In genomic region chr9:69604568-69605219, GRCh38 we compare ENCODE assay signal across 24 cellular contexts.
DNase-seq lines count a peak whose midpoint lies in the region; FAIRE-seq and TF ChIP-seq lines count a peak whose summit lies in the region.
"Had no signal": no experiment of that assay in that cellular context is flagged by ENCODE, and none has a peak within 500 bp of the region (broad histone marks: within the 10 kb centered on the region; RNA-seq: fewer than 3 reads in every experiment).

No MANE protein-coding gene starts in this region.

- no peak overlapping the region for H3K14ac ChIP-seq in trophoblast cell (ENCODE audit: low read length)

- POLR2A ChIA-PET in endothelial cell of umbilical vein (lab: Charles Lee) = interaction anchor here (0.7 kb wide), 1 partner anchor 43 kb away, joined by 3 read pairs; no protein-coding TSS in a partner anchor

- H4K8ac ChIP-seq in trophoblast cell (ENCODE audit: low read depth, low read length) = no peak overlapping the region

- no peak overlapping the region for H4K91ac ChIP-seq in trophoblast cell (ENCODE audit: low read depth, low read length)

- H3K79me2 ChIP-seq in KMS-11 (ENCODE audit: insufficient read depth, low read depth) = no peaks in the 10 kb centered on the region
- H3K79me2 ChIP-seq in endothelial cell of umbilical vein (ENCODE audit: control insufficient read depth, insufficient read depth, low read length) = no peaks in the 10 kb centered on the region
- no peaks in the 10 kb centered on the region for H3K79me2 ChIP-seq in trophoblast cell (ENCODE audit: control insufficient read depth, insufficient read depth, low read length, poor library complexity)

- no peaks in the 10 kb centered on the region for H3K27me3 ChIP-seq in KMS-11 (ENCODE audit: insufficient read depth, low read depth)
- no peaks in the 10 kb centered on the region for H3K27me3 ChIP-seq in endothelial cell of umbilical vein (ENCODE audit: control insufficient read depth in 2 of 2, insufficient read depth in 2 of 2, low read length in 2 of 2)
- H3K27me3 ChIP-seq in trophoblast cell (ENCODE audit: insufficient read depth, low read length) = no peaks in the 10 kb centered on the region
- H3K27me3 ChIP-seq: MG63 had no signal

- H2AK5ac ChIP-seq in trophoblast cell (ENCODE audit: low read length) = no peak overlapping the region

- H3K4me1 ChIP-seq in KMS-11 (ENCODE audit: low read depth, poor library complexity, severe bottlenecking) (peaks cover 26% of the 10 kb centered on the region), endothelial cell of umbilical vein (ENCODE audit: control insufficient read depth, extremely low read depth, insufficient read depth, low read length) (peaks cover 30% of the 10 kb centered on the region), trophoblast cell (ENCODE audit: control insufficient read depth in 1 of 2, insufficient read depth in 2 of 2, low read length in 2 of 2) (no peaks in the 10 kb centered on the region)

- H3K9ac ChIP-seq in KMS-11 (no peak overlapping the region), endothelial cell of umbilical vein (replicated peaks; ENCODE audit: extremely low read depth, insufficient read depth, low read length) (no peak overlapping the region), trophoblast cell (ENCODE audit: low read length) (no peak overlapping the region)

- H2BK12ac ChIP-seq in trophoblast cell (ENCODE audit: low read length) = no peak overlapping the region

- H3K79me1 ChIP-seq in trophoblast cell (ENCODE audit: low read length) = no peaks in the 10 kb centered on the region

- no peaks in the 10 kb centered on the region for H3K9me1 ChIP-seq in endothelial cell of umbilical vein (replicated peaks; ENCODE audit: control insufficient read depth, extremely low read depth, insufficient read depth, low read length)

- DNase-seq in GM03348 (ENCODE audit: low spot score) (peak; percentile 8), endothelial cell of umbilical vein (ENCODE audit: low read depth, low spot score) (peak; percentile 49), trophoblast cell (no peak), posterior cingulate gyrus (no peak), GM13977 (ENCODE audit: low spot score) (no peak), SK-N-DZ (ENCODE audit: low spot score) (no peak), UCSD-AML1 (lab: John Stamatoyannopoulos, UW; ENCODE audit: unreplicated experiment) (no peak)
- DNase-seq: C1 segment of cervical spinal cord; CD4-positive, alpha-beta memory T cell; MG63; NCI-H1048; NCI-H1694; NCI-H2029 treated with DMSO at 0.1 percent for 48 hours; NCI-H226; NCI-H510A; SHP77 had no signal

- H2AFZ ChIP-seq in KMS-11 (ENCODE audit: low read depth) = no peak overlapping the region
- H2AFZ ChIP-seq in endothelial cell of umbilical vein (ENCODE audit: low read depth, low read length) = no peak overlapping the region
- H2AFZ ChIP-seq in trophoblast cell (ENCODE audit: insufficient read depth, low read length, poor library complexity) = no peak overlapping the region

- BruUV-seq in endothelial cell of umbilical vein (replicated peaks; lab: Mats Ljungman, UMichigan) = no TSS peak

- no peak overlapping the region for H2BK5ac ChIP-seq in trophoblast cell (ENCODE audit: low read depth, low read length, poor library complexity)

- no peak overlapping the region for H3K4me3 ChIP-seq in KMS-11 (IDR thresholded peaks at IDR 0.05; ENCODE audit: insufficient read depth, low read depth, low read length)
- H3K4me3 ChIP-seq in endothelial cell of umbilical vein (replicated peaks in 1 of 3; ENCODE audit: insufficient read depth in 1 of 3, low read depth in 1 of 3, low read length in 3 of 3) = no peak overlapping the region
- peak overlapping the region; percentile 43 for H3K4me3 ChIP-seq in trophoblast cell (ENCODE audit: low read depth, low read length)
- H3K4me3 ChIP-seq: K562, MG63 had no signal

- no peak overlapping the region for H4K12ac ChIP-seq in trophoblast cell (ENCODE audit: low read depth, low read length)

- H3K9me3 ChIP-seq in endothelial cell of umbilical vein (replicated peaks; ENCODE audit: control insufficient read depth, insufficient read depth, low read length) (no peaks in the 10 kb centered on the region), trophoblast cell (ENCODE audit: insufficient read depth, low read depth, low read length) (no peaks in the 10 kb centered on the region)
- H3K9me3 ChIP-seq: MG63 had no signal

- H4K20me1 ChIP-seq in KMS-11 (ENCODE audit: insufficient read depth) (no peaks in the 10 kb centered on the region), endothelial cell of umbilical vein (replicated peaks; ENCODE audit: control insufficient read depth, extremely low read depth, insufficient read depth, low read length) (no peaks in the 10 kb centered on the region)

- intact Hi-C loops in endothelial cell of umbilical vein (cut with micrococcal nuclease) = loop anchor here (1.0 kb wide), 1 partner anchor 68 kb away; the partner anchor contains the start of gene APBA1
- intact Hi-C loops in posterior cingulate gyrus (cut with DNase I) = no loop called here

- dilution Hi-C loops in endothelial cell of umbilical vein (cut with MboI; ENCODE audit: extremely low pct_ligation_motif_present, low sequenced_read_pairs) = no loop called here

- TF ChIP-seq POLR2A in endothelial cell of umbilical vein (IDR thresholded peaks at IDR 0.05; ENCODE audit: low read depth, low read length) = no peak

- no peak overlapping the region for H2BK120ac ChIP-seq in trophoblast cell (ENCODE audit: insufficient read depth, low read length, poor library complexity)

- H3K4me2 ChIP-seq in KMS-11 (peak overlapping the region; percentile 53; the same call in 1 of the 2 replicates), endothelial cell of umbilical vein (ENCODE audit: insufficient read depth, low read length) (no peak overlapping the region), trophoblast cell (ENCODE audit: low read length) (no peak overlapping the region)

- H3K27ac ChIP-seq in KMS-11 = no peak overlapping the region
- H3K27ac ChIP-seq in endothelial cell of umbilical vein (ENCODE audit: insufficient read depth, low read depth, low read length) = no peak overlapping the region
- no peak overlapping the region for H3K27ac ChIP-seq in trophoblast cell (ENCODE audit: low read depth, low read length)
- H3K27ac ChIP-seq: HL-60, RWPE1 had no signal

- CTCF ChIA-PET in endothelial cell of umbilical vein (lab: Charles Lee) = interaction anchor here (0.7 to 1.6 kb wide), 11 partner anchors 10 to 327 kb away, joined by 3 to 9 read pairs (median 3); partner anchors contain the start of gene APBA1

- no peak overlapping the region for H3K4ac ChIP-seq in trophoblast cell (ENCODE audit: low read depth, low read length)

- WGBS in trophoblast cell (ENCODE audit: extremely low coverage, insufficient coverage, insufficient read length) = no CpG with 5 or more reads among the region's 10 CpGs

- in situ Hi-C loops in GM13977 (cut with MboI; ENCODE audit: low pct_unique_long_range_greater_than_20kb, low sequenced_read_pairs, unreplicated experiment) = no loop called here

- H3K23ac ChIP-seq in trophoblast cell (ENCODE audit: low read length) = no peak overlapping the region

- no peaks in the 10 kb centered on the region for H3K36me3 ChIP-seq in KMS-11 (ENCODE audit: insufficient read depth)
- no peaks in the 10 kb centered on the region for H3K36me3 ChIP-seq in endothelial cell of umbilical vein (ENCODE audit: control insufficient read depth in 2 of 2, extremely low read depth in 1 of 2, insufficient read depth in 2 of 2, low read length in 2 of 2)
- H3K36me3 ChIP-seq in trophoblast cell (ENCODE audit: control insufficient read depth in 1 of 2, insufficient read depth in 2 of 2, low read length in 2 of 2) = no peaks in the 10 kb centered on the region
- H3K36me3 ChIP-seq: MG63 had no signal

- peak; percentile 4 for FAIRE-seq in endothelial cell of umbilical vein (lab: Jason Lieb, UNC)
- FAIRE-seq: A204.1, G401.6, GM19239, H54, K562 had no signal

- no peak overlapping the region for H3K18ac ChIP-seq in trophoblast cell (ENCODE audit: low read length)

- TF ChIP-seq CTCF in KMS-11 (conservative IDR thresholded peaks at IDR 0.05; ENCODE audit: low read depth, low read length) = no peak
- TF ChIP-seq CTCF in endothelial cell of umbilical vein (IDR thresholded peaks at IDR 0.05; ENCODE audit: extremely low read depth in 1 of 2, insufficient read depth in 1 of 2, low read depth in 1 of 2, low read length in 2 of 2) = no peak
- TF ChIP-seq CTCF in GM13977 (IDR thresholded peaks at IDR 0.05; ENCODE audit: extremely low read depth, insufficient read depth, missing control alignments) = no peak

TF ChIP-seq in endothelial cell of umbilical vein, 7 proteins besides CTCF, POLR2A, EP300 and RAD21:
- TF ChIP-seq EZH2 (IDR thresholded peaks at IDR 0.05; ENCODE audit: borderline replicate concordance, low read depth, low read length, severe bottlenecking) (no peak), FOS (IDR thresholded peaks at IDR 0.05; ENCODE audit: borderline replicate concordance, insufficient read depth, low read length) (peak; percentile 14), MYC (IDR thresholded peaks at IDR 0.05; ENCODE audit: low read depth, low read length) (no peak), JUN (IDR thresholded peaks at IDR 0.05; ENCODE audit: borderline replicate concordance, insufficient read depth, insufficient read length, low read depth) (peak; percentile 52)

Comparison
In these comparisons a context has a peak if more than half of its experiments do, and no peak if none do; other contexts are left out.
1. DNase-seq: peak in GM03348 (single experiment) and endothelial cell of umbilical vein (single experiment); none in trophoblast cell (0 of 2), posterior cingulate gyrus (0 of 10), GM13977 (single experiment), SK-N-DZ (single experiment) and UCSD-AML1 (single experiment).